8 cellular contexts compared by ENCODE assay signal in the genomic region with DNA sequence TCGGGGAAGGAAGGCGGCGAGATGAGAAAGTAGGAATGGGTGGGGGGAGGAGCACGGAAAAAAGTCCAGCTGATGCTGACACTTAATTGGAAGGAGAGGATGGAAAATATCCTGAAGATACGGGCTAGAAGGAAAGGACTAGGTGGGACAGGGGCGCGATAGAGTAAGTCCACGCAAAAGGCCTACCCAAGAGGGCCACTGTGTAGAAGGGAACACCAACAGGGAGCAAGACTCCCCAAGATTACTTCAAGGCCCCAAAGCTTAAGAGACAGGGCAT. TPM values are rescaled to one million over a fixed set of nuclear protein-coding genes. Genes with fewer than 3 reads are reported as not detected.
DNase-seq lines count a peak whose midpoint lies in the region; ATAC-seq and TF ChIP-seq lines count a peak whose summit lies in the region.

No MANE protein-coding gene starts in this region.

- H3K9me3 ChIP-seq in A673 (ENCODE audit: low read depth, low read length, poor library complexity, severe bottlenecking) (no peaks in the 10 kb centered on the region), cardiac muscle cell (ENCODE audit: low read depth) (no peaks in the 10 kb centered on the region)

- peaks cover 42% of the 10 kb centered on the region for H3K4me1 Mint-ChIP-seq in activated B cell treated with CpG ODN at 0.5 μM for 24 hours

- no peaks in the 10 kb centered on the region for H3K36me3 ChIP-seq in A673 (ENCODE audit: insufficient read depth, low read length, poor library complexity, severe bottlenecking)
- H3K36me3 ChIP-seq in cardiac muscle cell, result no peaks in the 10 kb centered on the region
- no peaks in the 10 kb centered on the region for H3K36me3 ChIP-seq in rectal smooth muscle tissue (ENCODE audit: control insufficient read depth, insufficient read depth, low read length)

- H3K4me3 ChIP-seq in A673 (ENCODE audit: low read depth, low read length, poor library complexity, severe bottlenecking) (peak overlapping the region; percentile 91), cardiac muscle cell (peak overlapping the region; percentile 83), rectal smooth muscle tissue (ENCODE audit: low read length) (peak overlapping the region; percentile 99)

- peak overlapping the region; percentile 90 for H3K9ac ChIP-seq in rectal smooth muscle tissue (ENCODE audit: low read length)

- POLR2A ChIA-PET in A673 (lab: Charles Lee; ENCODE audit: low non-redundant PET) (no interaction called here), activated B cell treated with CpG ODN at 0.5 μM for 24 hours (lab: Charles Lee) (no interaction called here)

- CTCF ChIA-PET in A673 (lab: Charles Lee) (no interaction called here), activated B cell treated with CpG ODN at 0.5 μM for 24 hours (lab: Charles Lee) (no interaction called here)

- H3K27me3 Mint-ChIP-seq in activated B cell treated with CpG ODN at 0.5 μM for 24 hours, result no peaks in the 10 kb centered on the region

- H3K27me3 ChIP-seq in A673 (replicated peaks; ENCODE audit: insufficient read depth, low read depth, low read length, poor library complexity) (no peaks in the 10 kb centered on the region), cardiac muscle cell (no peaks in the 10 kb centered on the region), rectal smooth muscle tissue (ENCODE audit: control insufficient read depth, insufficient read depth, low read length) (no peaks in the 10 kb centered on the region)

- TF ChIP-seq CTCF in A673 (conservative IDR thresholded peaks at IDR 0.05; ENCODE audit: low read depth, low read length) (no peak), activated B cell treated with CpG ODN at 0.5 μM for 24 hours (IDR thresholded peaks at IDR 0.05) (no peak), cardiac muscle cell (IDR thresholded peaks at IDR 0.05; ENCODE audit: low read depth, low read length) (no peak)

- ATAC-seq in GM21447 (IDR thresholded peaks at IDR 0.05; ENCODE audit: unreplicated experiment) (peak; percentile 17), activated B cell treated with CpG ODN at 0.5 μM for 24 hours (ENCODE audit: low read depth) (peak; percentile 22), HG02763 (IDR thresholded peaks at IDR 0.05; ENCODE audit: unreplicated experiment) (no peak), HG03097 (IDR thresholded peaks at IDR 0.05; ENCODE audit: low FRiP score, unreplicated experiment) (no peak)

- intact Hi-C loops in A673 (cut with micrococcal nuclease; ENCODE audit: unreplicated experiment) (no loop called here), activated B cell treated with CpG ODN at 0.5 μM for 24 hours (cut with micrococcal nuclease) (loop anchor here (5.0 to 10.0 kb wide), 2 partner anchors 130 to 438 kb away; partner anchors contain the start of gene USP32)

- H3K4me1 ChIP-seq in A673 (ENCODE audit: insufficient read depth, low read length, poor library complexity, severe bottlenecking), result peaks cover 6% of the 10 kb centered on the region
- H3K4me1 ChIP-seq in cardiac muscle cell (ENCODE audit: low read depth), result peaks cover 10% of the 10 kb centered on the region
- peaks cover 21% of the 10 kb centered on the region for H3K4me1 ChIP-seq in rectal smooth muscle tissue (ENCODE audit: control insufficient read depth, insufficient read depth, low read length)

- H3K9me3 Mint-ChIP-seq in activated B cell treated with CpG ODN at 0.5 μM for 24 hours, result no peaks in the 10 kb centered on the region

- H3K27ac ChIP-seq in A673 (ENCODE audit: low read depth, low read length, poor library complexity, severe bottlenecking) (peak overlapping the region; percentile 99), cardiac muscle cell (peak overlapping the region; percentile 99), rectal smooth muscle tissue (ENCODE audit: low read depth, low read length) (peak overlapping the region; percentile 100)

- DNase-seq in A673 (ENCODE audit: low spot score) (no peak), activated B cell treated with CpG ODN at 0.5 μM for 24 hours (no peak), cardiac muscle cell (ENCODE audit: low read depth in 1 of 2, low spot score in 1 of 2) (peak; percentile 23 to 38)
- DNase-seq in stimulated activated naive CD4-positive, alpha-beta T cell treated with Interleukin-2 at 50 U/mL for 16 hours (lab: John Stamatoyannopoulos, UW), result no peak

- H3K36me3 Mint-ChIP-seq in activated B cell treated with CpG ODN at 0.5 μM for 24 hours (ENCODE audit: low read depth), result peaks cover 20% of the 10 kb centered on the region

- H3K4me3 Mint-ChIP-seq in activated B cell treated with CpG ODN at 0.5 μM for 24 hours, result peak overlapping the region; percentile 96

- peak overlapping the region; percentile 93 for H3K27ac Mint-ChIP-seq in activated B cell treated with CpG ODN at 0.5 μM for 24 hours

- BruUV-seq in A673 (replicated peaks; lab: Mats Ljungman, UMichigan), result no TSS peak

RNA-seq across cellular contexts. Expression of gene APPBP2, which starts 0.8 kb away (rescaled TPM):
- 44.9 and 47.6 TPM in 2 replicates for total RNA-seq in A673 (2021)
- total RNA-seq in activated B cell treated with CpG ODN at 0.5 μM for 24 hours, result 25.5 and 29.9 TPM in 2 replicates
- total RNA-seq in cardiac muscle cell, result 22.5 and 22.9 TPM in 2 replicates
- 30.9 and 40.1 TPM in 2 replicates for polyA plus RNA-seq in cardiac muscle cell

Comparison
In these comparisons a context has a peak if more than half of its experiments do, and no peak if none do; other contexts are left out.
1. DNase-seq: peak in cardiac muscle cell (2 of 2); none in A673 (single experiment), activated B cell treated with CpG ODN at 0.5 μM for 24 hours (single experiment) and stimulated activated naive CD4-positive, alpha-beta T cell treated with Interleukin-2 at 50 U/mL for 16 hours (single experiment).
2. ATAC-seq: peak in GM21447 (single experiment) and activated B cell treated with CpG ODN at 0.5 μM for 24 hours (single experiment); none in HG02763 (single experiment) and HG03097 (single experiment).
3. Peak in every context shown above with its lines, with median percentiles within 50 percentile points of each other: H3K27ac ChIP-seq and H3K4me3 ChIP-seq.